Comparison of ENCODE assay signal across 11 cellular contexts in genomic region chr7:157008206-157009169, GRCh38. TPM values are rescaled to one million over a fixed set of nuclear protein-coding genes. Genes with fewer than 3 reads are reported as not detected.
DNase-seq lines count a peak whose midpoint lies in the region; ATAC-seq, FAIRE-seq and TF ChIP-seq lines count a peak whose summit lies in the region.
"Had no signal": no experiment of that assay in that cellular context is flagged by ENCODE, and none has a peak within 500 bp of the region (broad histone marks: within the 10 kb centered on the region; RNA-seq: fewer than 3 reads in every experiment).

No MANE protein-coding gene starts in this region.

- TF ChIP-seq POLR2A in stomach (IDR thresholded peaks at IDR 0.05) = no peak

- CTCF ChIA-PET in activated CD8-positive, alpha-beta T cell treated with anti-CD3 and anti-CD28 coated beads, Interleukin-2, amount 10 ng/mL, durations not matched to agents 7 days and 5 days (lab: Charles Lee) = no interaction called here
- CTCF ChIA-PET in activated CD8-positive, alpha-beta T cell treated with anti-CD3 and anti-CD28 coated beads for 36 hours (lab: Charles Lee) = no interaction called here

- peak overlapping the region; percentile 18 for H3K4me3 Mint-ChIP-seq in activated CD8-positive, alpha-beta T cell treated with anti-CD3 and anti-CD28 coated beads, Interleukin-2, amount 10 ng/mL, durations not matched to agents 7 days and 5 days
- H3K4me3 Mint-ChIP-seq in activated CD8-positive, alpha-beta T cell treated with anti-CD3 and anti-CD28 coated beads for 36 hours = no peak overlapping the region

- no peak for TF ChIP-seq EP300 in stomach (IDR thresholded peaks at IDR 0.05)

- H3K4me3 ChIP-seq in hepatocyte (no peak overlapping the region), stomach (peak overlapping the region; percentile 46 to 66 (median 54))
- H3K4me3 ChIP-seq: vagina had no signal

- no peak overlapping the region for H3K27ac Mint-ChIP-seq in activated CD8-positive, alpha-beta T cell treated with anti-CD3 and anti-CD28 coated beads, Interleukin-2, amount 10 ng/mL, durations not matched to agents 7 days and 5 days
- no peak overlapping the region for H3K27ac Mint-ChIP-seq in activated CD8-positive, alpha-beta T cell treated with anti-CD3 and anti-CD28 coated beads for 36 hours

- DNase-seq in activated CD8-positive, alpha-beta T cell treated with anti-CD3 and anti-CD28 coated beads, Interleukin-2, amount 10 ng/mL, durations not matched to agents 7 days and 5 days = no peak
- no peak for DNase-seq in activated CD8-positive, alpha-beta T cell treated with anti-CD3 and anti-CD28 coated beads for 36 hours
- DNase-seq in NCI-H526 (lab: John Stamatoyannopoulos, UW) (peak; percentile 35 to 70), hepatocyte (ENCODE audit: low spot score) (no peak), stomach (no peak), D721Med (ENCODE audit: insufficient read length, low spot score) (no peak), NCI-H524 (lab: John Stamatoyannopoulos, UW) (no peak)
- DNase-seq: T-helper 1 cell had no signal

- H3K36me3 Mint-ChIP-seq in activated CD8-positive, alpha-beta T cell treated with anti-CD3 and anti-CD28 coated beads, Interleukin-2, amount 10 ng/mL, durations not matched to agents 7 days and 5 days (ENCODE audit: low read depth) = no peaks in the 10 kb centered on the region
- no peaks in the 10 kb centered on the region for H3K36me3 Mint-ChIP-seq in activated CD8-positive, alpha-beta T cell treated with anti-CD3 and anti-CD28 coated beads for 36 hours (ENCODE audit: low read depth)

- peaks cover 80% of the 10 kb centered on the region for H3K27me3 Mint-ChIP-seq in activated CD8-positive, alpha-beta T cell treated with anti-CD3 and anti-CD28 coated beads, Interleukin-2, amount 10 ng/mL, durations not matched to agents 7 days and 5 days (ENCODE audit: low read depth)
- H3K27me3 Mint-ChIP-seq in activated CD8-positive, alpha-beta T cell treated with anti-CD3 and anti-CD28 coated beads for 36 hours = peaks cover 76% of the 10 kb centered on the region

- ATAC-seq in activated CD8-positive, alpha-beta T cell treated with anti-CD3 and anti-CD28 coated beads, Interleukin-2, amount 10 ng/mL, durations not matched to agents 7 days and 5 days = no peak
- no peak for ATAC-seq in activated CD8-positive, alpha-beta T cell treated with anti-CD3 and anti-CD28 coated beads for 36 hours
- no peak for ATAC-seq in HG03469 (IDR thresholded peaks at IDR 0.05; ENCODE audit: unreplicated experiment)

- H3K9me3 ChIP-seq in hepatocyte (ENCODE audit: low read depth) (no peaks in the 10 kb centered on the region), stomach (no peaks in the 10 kb centered on the region)
- H3K9me3 ChIP-seq: vagina had no signal

- peak overlapping the region; percentile 40 for H2AFZ ChIP-seq in hepatocyte

- H3K4me1 ChIP-seq in hepatocyte (ENCODE audit: insufficient read depth) = peaks cover 30% of the 10 kb centered on the region
- H3K4me1 ChIP-seq in stomach = peaks cover 31 to 81% (median 71%) of the 10 kb centered on the region in 4 donors

- H3K36me3 ChIP-seq in hepatocyte (replicated peaks; ENCODE audit: insufficient read depth, low read depth) (no peaks in the 10 kb centered on the region), stomach (no peaks in the 10 kb centered on the region)
- H3K36me3 ChIP-seq: vagina had no signal

- H4K20me1 ChIP-seq in hepatocyte (ENCODE audit: insufficient read depth, poor library complexity, severe bottlenecking) = no peaks in the 10 kb centered on the region

- H3K27me3 ChIP-seq in hepatocyte = peaks cover 88% of the 10 kb centered on the region
- peaks cover 19 to 98% (median 77%) of the 10 kb centered on the region in 3 donors for H3K27me3 ChIP-seq in stomach

- peaks cover 20% of the 10 kb centered on the region for H3K4me1 Mint-ChIP-seq in activated CD8-positive, alpha-beta T cell treated with anti-CD3 and anti-CD28 coated beads, Interleukin-2, amount 10 ng/mL, durations not matched to agents 7 days and 5 days (ENCODE audit: low read depth)
- peaks cover 16% of the 10 kb centered on the region for H3K4me1 Mint-ChIP-seq in activated CD8-positive, alpha-beta T cell treated with anti-CD3 and anti-CD28 coated beads for 36 hours (ENCODE audit: low read depth)

- WGBS in hepatocyte (ENCODE audit: low lambda C conversion rate, missing lambda C conversion rate) = 22% methylated on average over 35 of the region's 35 CpGs
- 9 to 17% (median 12%) methylated on average over 24 to 35 of the region's 35 CpGs for WGBS in stomach, 5 donors

- intact Hi-C loops in activated CD8-positive, alpha-beta T cell treated with anti-CD3 and anti-CD28 coated beads for 36 hours (cut with micrococcal nuclease) = loop anchor here (10.0 kb wide), 1 partner anchor 1504 kb away; no protein-coding TSS in a partner anchor
- intact Hi-C loops in stomach (cut with DNase I; ENCODE audit: low total_unique reads) = no loop called here

- H3K4me2 ChIP-seq in hepatocyte = peak overlapping the region; percentile 76

- TF ChIP-seq CTCF in activated CD8-positive, alpha-beta T cell treated with anti-CD3 and anti-CD28 coated beads for 36 hours (IDR thresholded peaks at IDR 0.05) = no peak
- no peak for TF ChIP-seq CTCF in hepatocyte (IDR thresholded peaks at IDR 0.05; ENCODE audit: poor library complexity)
- TF ChIP-seq CTCF in stomach (IDR thresholded peaks at IDR 0.05) = no peak
- no peak for TF ChIP-seq CTCF in D721Med (IDR thresholded peaks at IDR 0.05; ENCODE audit: insufficient read depth, missing control alignments)

- no peaks in the 10 kb centered on the region for H3K79me2 ChIP-seq in hepatocyte

- H3K9me2 ChIP-seq in hepatocyte (replicated peaks; ENCODE audit: insufficient read depth) = no peaks in the 10 kb centered on the region

- no peak for FAIRE-seq in D721Med (lab: Jason Lieb, UNC)

- POLR2A ChIA-PET in activated CD8-positive, alpha-beta T cell treated with anti-CD3 and anti-CD28 coated beads, Interleukin-2, amount 10 ng/mL, durations not matched to agents 7 days and 5 days (lab: Charles Lee) = no interaction called here
- POLR2A ChIA-PET in activated CD8-positive, alpha-beta T cell treated with anti-CD3 and anti-CD28 coated beads for 36 hours (lab: Charles Lee) = no interaction called here

- no peaks in the 10 kb centered on the region for H3K9me3 Mint-ChIP-seq in activated CD8-positive, alpha-beta T cell treated with anti-CD3 and anti-CD28 coated beads, Interleukin-2, amount 10 ng/mL, durations not matched to agents 7 days and 5 days (ENCODE audit: insufficient read depth)
- H3K9me3 Mint-ChIP-seq in activated CD8-positive, alpha-beta T cell treated with anti-CD3 and anti-CD28 coated beads for 36 hours = no peaks in the 10 kb centered on the region

- H3K27ac ChIP-seq in hepatocyte (no peak overlapping the region), stomach (peak overlapping the region; percentile 61 to 77 (median 74))
- H3K27ac ChIP-seq: vagina had no signal

RNA-seq across cellular contexts. Expression of gene MNX1, which starts 2.0 kb away (rescaled TPM):
- not detected for total RNA-seq in activated CD8-positive, alpha-beta T cell treated with anti-CD3 and anti-CD28 coated beads, Interleukin-2, amount 10 ng/mL, durations not matched to agents 7 days and 5 days
- not detected for total RNA-seq in activated CD8-positive, alpha-beta T cell treated with anti-CD3 and anti-CD28 coated beads for 36 hours
- 2.3 and 2.8 TPM in 2 replicates for total RNA-seq in hepatocyte
- polyA plus RNA-seq in hepatocyte = 1.4 and 3.1 TPM in 2 replicates
- total RNA-seq in stomach = 10 to 100 TPM in 1 of 5 donors, 1 to 10 TPM in 3, not detected in 1; 3.1 to 80.2 (median 5.8) TPM
- 1 to 10 TPM; 1.1 to 1.9 (median 1.4) TPM for polyA plus RNA-seq in stomach
- total RNA-seq: glomerular endothelial cell, vagina had no signal

RNA-seq across cellular contexts. Expression of gene NOM1, which starts 59.0 kb away (rescaled TPM):
- total RNA-seq in activated CD8-positive, alpha-beta T cell treated with anti-CD3 and anti-CD28 coated beads, Interleukin-2, amount 10 ng/mL, durations not matched to agents 7 days and 5 days = 10 to 100 TPM; 28.1 to 28.8 TPM
- 10 to 100 TPM; 32.4 to 34.0 TPM for total RNA-seq in activated CD8-positive, alpha-beta T cell treated with anti-CD3 and anti-CD28 coated beads for 36 hours
- 9.7 and 13.1 TPM in 2 replicates for total RNA-seq in hepatocyte
- 9.0 and 14.0 TPM in 2 replicates for polyA plus RNA-seq in hepatocyte
- total RNA-seq in stomach = 100 to 1,000 TPM in 1 of 5 donors, 10 to 100 TPM in 3, under 1 TPM in 1; 0.58 to 117 (median 36.7) TPM
- polyA plus RNA-seq in stomach = 10 to 100 TPM in 1 of 3 donors, 1 to 10 TPM in 2; 4.2 to 12.2 (median 5.8) TPM

Comparison
In these comparisons a context has a peak if more than half of its experiments do, and no peak if none do; other contexts are left out.
1. DNase-seq: peak in NCI-H526 (2 of 2); none in activated CD8-positive, alpha-beta T cell treated with anti-CD3 and anti-CD28 coated beads, Interleukin-2, amount 10 ng/mL, durations not matched to agents 7 days and 5 days (single experiment), activated CD8-positive, alpha-beta T cell treated with anti-CD3 and anti-CD28 coated beads for 36 hours (single experiment), hepatocyte (single experiment), stomach (single experiment), D721Med (single experiment) and NCI-H524 (0 of 2).